33 cellular contexts compared by ENCODE assay signal in genomic region chr16:10412935-10413601, GRCh38. TPM values are rescaled to one million over a fixed set of nuclear protein-coding genes. Genes with fewer than 3 reads are reported as not detected.
"Had no signal": no experiment of that assay in that cellular context is flagged by ENCODE, and none has a peak within 500 bp of the region (broad histone marks: within the 10 kb centered on the region; RNA-seq: fewer than 3 reads in every experiment).

No MANE protein-coding gene starts in this region.

- ATAC-seq: activated naive CD4-positive, alpha-beta T cell treated with anti-CD3 and anti-CD28 coated beads, Interleukin-2, amount 50 U/mL, for 72 hours; activated naive CD8-positive, alpha-beta T cell treated with anti-CD3 and anti-CD28 coated beads, Interleukin-2, amount 50 U/mL, for 24 hours; activated T-cell treated with anti-CD3 and anti-CD28 coated beads, Interleukin-2, amount 50 U/mL, for 4 hours; activated T-cell treated with anti-CD3 and anti-CD28 coated beads, Interleukin-2, amount 50 U/mL, for 72 hours; activated T-helper 17 cell treated with anti-CD3 and anti-CD28 coated beads, Interleukin-2, amount 50 U/mL, for 72 hours; body of pancreas had no signal

- H3K36me3 ChIP-seq: adrenal gland, ascending aorta, brain microvascular endothelial cell, breast epithelium, cardiac muscle cell had no signal

- H3K27ac ChIP-seq: adrenal gland, ascending aorta, body of pancreas, brain microvascular endothelial cell, breast epithelium, cardiac muscle cell had no signal

- FAIRE-seq: astrocyte, bronchial epithelial cell had no signal

- H3K27me3 ChIP-seq: adrenal gland, ascending aorta, body of pancreas, brain microvascular endothelial cell, breast epithelium, cardiac muscle cell had no signal

- H3K4me3 ChIP-seq: adrenal gland, ascending aorta, body of pancreas, breast epithelium, cardiac muscle cell had no signal

- H3K4me1 ChIP-seq: adrenal gland, ascending aorta, body of pancreas, breast epithelium had no signal

- DNase-seq: activated effector memory CD4-positive, alpha-beta T cell treated with anti-CD3 and anti-CD28 coated beads, Interleukin-2, amount 50 U/mL, for 16 hours; activated effector memory CD4-positive, alpha-beta T cell treated with Interleukin-2 at 50 U/mL for 16 hours; activated gamma-delta T cell; activated gamma-delta T cell treated with Interleukin-2 at 50 U/mL for 16 hours; activated naive CD4-positive, alpha-beta T cell; activated naive CD4-positive, alpha-beta T cell treated with anti-CD3 and anti-CD28 coated beads for 36 hours; activated naive CD4-positive, alpha-beta T cell treated with anti-CD3 and anti-CD28 coated beads, Interleukin-2, amount 10 ng/mL, durations not matched to agents 7 days and 5 days; activated naive CD4-positive, alpha-beta T cell treated with anti-CD3 and anti-CD28 coated beads, Interleukin-2, amount 50 U/mL, for 16 hours; activated naive CD4-positive, alpha-beta T cell treated with Interleukin-2 at 50 U/mL for 16 hours; activated naive CD8-positive, alpha-beta T cell treated with anti-CD3 and anti-CD28 coated beads for 36 hours; activated naive CD8-positive, alpha-beta T cell treated with anti-CD3 and anti-CD28 coated beads, Interleukin-2, amount 10 ng/mL, durations not matched to agents 7 days and 5 days; activated naive CD8-positive, alpha-beta T cell treated with anti-CD3 and anti-CD28 coated beads, Interleukin-2, amount 50 U/mL, for 24 hours; activated T-cell treated with anti-CD3 and anti-CD28 coated beads, Interleukin-2, amount 50 U/mL, for 24 hours; activated T-cell treated with anti-CD3 and anti-CD28 coated beads, Interleukin-2, amount 50 U/mL, for 4 hours; activated T-cell treated with anti-CD3 and anti-CD28 coated beads, Interleukin-2, amount 50 U/mL, for 48 hours; activated T-cell treated with anti-CD3 and anti-CD28 coated beads, Interleukin-2, amount 50 U/mL, for 72 hours; adrenal gland; amniotic stem cell; amygdala; anterior cingulate cortex; aorta; body of pancreas; brain microvascular endothelial cell; caudate nucleus; central memory CD4-positive, alpha-beta T cell; cerebellar nuclear complex had no signal

RNA-seq across cellular contexts. Expression of gene ATF7IP2, which starts 27.2 kb away (rescaled TPM):
- total RNA-seq: ascending aorta had no signal
